In the genomic region with DNA sequence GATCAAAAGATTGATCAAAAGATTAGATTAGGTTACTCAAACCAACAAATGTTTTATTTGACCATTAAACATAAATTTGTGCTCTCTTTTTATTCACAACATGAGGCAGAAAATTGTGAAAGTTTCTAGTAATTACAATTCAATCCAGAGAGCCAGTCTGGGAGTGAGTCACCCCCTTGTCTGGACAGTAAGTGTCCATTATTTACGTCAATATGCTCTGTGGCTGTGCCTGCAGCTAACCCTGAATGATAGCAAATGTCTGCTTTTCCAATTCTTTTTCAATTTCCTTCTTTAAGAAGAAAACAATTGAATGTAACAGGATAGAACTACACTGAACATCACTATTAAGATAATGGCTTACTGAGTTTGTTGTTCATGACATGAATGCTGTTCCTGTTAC, we compare ENCODE assay signal across 14 cellular contexts. TPM values are rescaled to one million over a fixed set of nuclear protein-coding genes. Genes with fewer than 3 reads are reported as not detected.
DNase-seq lines count a peak whose midpoint lies in the region; ATAC-seq and TF ChIP-seq lines count a peak whose summit lies in the region.
"Had no signal": no experiment of that assay in that cellular context is flagged by ENCODE, and none has a peak within 500 bp of the region (broad histone marks: within the 10 kb centered on the region; RNA-seq: fewer than 3 reads in every experiment).

No MANE protein-coding gene starts in this region.

- POLR2A ChIA-PET in AG04449 (lab: Yijun Ruan, JAX) = interaction anchor here (0.6 kb wide), 1 partner anchor 31 kb away, joined by 3 read pairs; no protein-coding TSS in a partner anchor

- CTCF ChIA-PET in AG04449 (lab: Yijun Ruan, JAX) = interaction anchor here (1.0 kb wide), 1 partner anchor 16 kb away, joined by 3 read pairs; no protein-coding TSS in a partner anchor

- H3K9me3 ChIP-seq in uterus (no peaks in the 10 kb centered on the region), HAP-1 (no peaks in the 10 kb centered on the region)
- H3K9me3 ChIP-seq: BLaER1 treated with 17β-estradiol and CSF1 and Interleukin-3, amounts not matched to agents 10 nM and 100 nM; right lobe of liver; upper lobe of left lung had no signal

- H3K4me3 ChIP-seq in AG04449 (ENCODE audit: low read depth, low read length) (no peak overlapping the region), astrocyte of the cerebellum (ENCODE audit: low read depth, low read length) (no peak overlapping the region), uterus (no peak overlapping the region), HAP-1 (no peak overlapping the region)
- H3K4me3 ChIP-seq: BLaER1 treated with 17β-estradiol and CSF1 and Interleukin-3, amounts not matched to agents 10 nM and 100 nM; right lobe of liver; upper lobe of left lung had no signal

- no peaks in the 10 kb centered on the region for H3K4me1 ChIP-seq in uterus
- H3K4me1 ChIP-seq in HAP-1 = no peaks in the 10 kb centered on the region
- H3K4me1 ChIP-seq: right lobe of liver had no signal

- no peak for TF ChIP-seq POLR2A in uterus (IDR thresholded peaks at IDR 0.05)

- H3K27me3 ChIP-seq in uterus = no peaks in the 10 kb centered on the region
- no peaks in the 10 kb centered on the region for H3K27me3 ChIP-seq in HAP-1 (ENCODE audit: low read depth)
- H3K27me3 ChIP-seq: BLaER1 treated with 17β-estradiol and CSF1 and Interleukin-3, amounts not matched to agents 10 nM and 100 nM; right lobe of liver; upper lobe of left lung had no signal

- in situ Hi-C loops in astrocyte of the cerebellum (cut with HindIII; ENCODE audit: low sequenced_read_pairs) = no loop called here
- in situ Hi-C loops in HAP-1 (cut with MboI; ENCODE audit: low sequenced_read_pairs) = no loop called here

- DNase-seq in AG04449 (ENCODE audit: low read depth, low spot score) (peak; percentile 64), HS-5 (ENCODE audit: low read depth) (peak; percentile 47), astrocyte of the cerebellum (ENCODE audit: low read depth) (peak; percentile 52), iris pigment epithelial cell (ENCODE audit: low read depth) (peak; percentile 92), uterus (no peak), HAP-1 (ENCODE audit: low spot score in 2 of 2) (no peak)
- DNase-seq in activated naive CD4-positive, alpha-beta T cell treated with anti-CD3 and anti-CD28 coated beads, Interleukin-2, amount 50 U/mL, for 16 hours = no peak
- DNase-seq: activated CD4-positive, alpha-beta memory T cell treated with anti-CD3 and anti-CD28 coated beads for 36 hours; GDM1; right lobe of liver; upper lobe of left lung had no signal

- H3K27ac ChIP-seq in uterus = no peak overlapping the region
- H3K27ac ChIP-seq: BLaER1 treated with 17β-estradiol and CSF1 and Interleukin-3, amounts not matched to agents 10 nM and 100 nM; right lobe of liver; upper lobe of left lung had no signal

- TF ChIP-seq CTCF in AG04449 (IDR thresholded peaks at IDR 0.05; ENCODE audit: insufficient read depth, low read length, missing control alignments) (no peak), astrocyte of the cerebellum (IDR thresholded peaks at IDR 0.05; ENCODE audit: low read depth, low read length, missing control alignments) (no peak), uterus (IDR thresholded peaks at IDR 0.05) (no peak)

- ATAC-seq in GM18511 (IDR thresholded peaks at IDR 0.05; ENCODE audit: unreplicated experiment) = no peak

- H3K36me3 ChIP-seq in uterus (no peaks in the 10 kb centered on the region), HAP-1 (replicated peaks) (no peaks in the 10 kb centered on the region)
- H3K36me3 ChIP-seq: BLaER1 treated with 17β-estradiol and CSF1 and Interleukin-3, amounts not matched to agents 10 nM and 100 nM; right lobe of liver; upper lobe of left lung had no signal

- intact Hi-C loops in uterus (cut with DNase I; ENCODE audit: low total_unique reads) = no loop called here

RNA-seq across cellular contexts. Expression of gene GNG11, which starts 27.9 kb away (rescaled TPM):
- 10 to 100 TPM; 33.0 to 75.9 (median 49.0) TPM for total RNA-seq in uterus
- total RNA-seq: activated CD4-positive, alpha-beta memory T cell treated with anti-CD3 and anti-CD28 coated beads for 36 hours; T-helper 2 cell treated with Interferon-gamma antibody and Interleukin-4, amounts not matched to agents 100 ng/mL and 5 ng/mL, for 36 hours had no signal

RNA-seq across cellular contexts. Expression of gene GNGT1, which starts 43.1 kb away (rescaled TPM):
- total RNA-seq in uterus = not detected
- total RNA-seq: activated CD4-positive, alpha-beta memory T cell treated with anti-CD3 and anti-CD28 coated beads for 36 hours; right lobe of liver; T-helper 2 cell treated with Interferon-gamma antibody and Interleukin-4, amounts not matched to agents 100 ng/mL and 5 ng/mL, for 36 hours; upper lobe of left lung had no signal

RNA-seq across cellular contexts. Expression of gene BET1, which starts 54.7 kb away (rescaled TPM):
- total RNA-seq in uterus = 10 to 100 TPM; 10.3 to 74.5 (median 18.6) TPM

RNA-seq across cellular contexts. Expression of gene TFPI2, which starts 58.9 kb away (rescaled TPM):
- 10 to 100 TPM in 2 of 4 donors, 1 to 10 TPM in 1, not detected in 1; 6.2 to 15.1 (median 10.5) TPM for total RNA-seq in uterus
- total RNA-seq: activated CD4-positive, alpha-beta memory T cell treated with anti-CD3 and anti-CD28 coated beads for 36 hours; T-helper 2 cell treated with Interferon-gamma antibody and Interleukin-4, amounts not matched to agents 100 ng/mL and 5 ng/mL, for 36 hours had no signal

Comparison
In these comparisons a context has a peak if more than half of its experiments do, and no peak if none do; other contexts are left out.
1. DNase-seq: peak in AG04449 (single experiment), HS-5 (single experiment), astrocyte of the cerebellum (single experiment) and iris pigment epithelial cell (single experiment); none in activated naive CD4-positive, alpha-beta T cell treated with anti-CD3 and anti-CD28 coated beads, Interleukin-2, amount 50 U/mL, for 16 hours (single experiment), uterus (0 of 2) and HAP-1 (0 of 2).